ENCODE assay signal across 30 cellular contexts in the genomic region with DNA sequence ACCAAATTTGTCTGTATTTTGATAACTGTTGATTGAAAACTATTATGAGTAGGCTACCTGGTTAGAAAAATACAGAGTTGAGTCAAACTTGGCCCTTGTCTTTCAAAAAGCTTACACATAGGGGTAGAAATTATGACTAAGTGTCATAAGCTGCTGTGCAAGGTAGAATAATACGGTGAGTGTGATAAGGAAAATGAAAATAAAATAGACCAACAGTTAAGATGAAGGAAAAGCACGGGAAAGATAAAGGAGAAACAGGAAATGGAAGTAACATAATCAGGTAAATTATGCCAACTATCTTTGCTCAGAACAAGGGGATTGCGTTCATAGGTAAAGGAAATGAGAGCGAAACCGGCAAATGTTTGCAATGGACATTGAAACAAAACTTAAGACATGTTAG.
"Had no signal": no experiment of that assay in that cellular context is flagged by ENCODE, and none has a peak within 500 bp of the region (broad histone marks: within the 10 kb centered on the region; RNA-seq: fewer than 3 reads in every experiment).

No MANE protein-coding gene starts in this region.

- ATAC-seq: activated naive CD4-positive, alpha-beta T cell treated with anti-CD3 and anti-CD28 coated beads, Interleukin-2, amount 50 U/mL, for 72 hours; activated T-cell treated with anti-CD3 and anti-CD28 coated beads, Interleukin-2, amount 50 U/mL, for 72 hours; gastroesophageal sphincter; lower lobe of right lung; right lobe of liver; stimulated activated effector memory CD8-positive, alpha-beta T cell treated with anti-CD3 and anti-CD28 coated beads, Interleukin-12 subunit alpha, Interleukin-12 subunit beta, amount 100 ng/mL, for 72 hours; upper lobe of right lung had no signal

- H3K4me1 ChIP-seq: lower lobe of right lung, right lobe of liver, upper lobe of right lung had no signal

- H3K27ac Mint-ChIP-seq: activated naive CD4-positive, alpha-beta T cell treated with anti-CD3 and anti-CD28 coated beads, Interleukin-2, amount 50 U/mL, for 72 hours; activated T-cell treated with anti-CD3 and anti-CD28 coated beads, Interleukin-2, amount 50 U/mL, for 72 hours; brain; dendritic cell treated with granulocyte-macrophage colony-stimulating factor and Interleukin-4, amounts not matched to agents 40 ng/mL and 50 ng/mL, for 4 days; nephron; stimulated activated effector memory CD8-positive, alpha-beta T cell treated with anti-CD3 and anti-CD28 coated beads, Interleukin-12 subunit alpha, Interleukin-12 subunit beta, amount 100 ng/mL, for 72 hours; stimulated activated naive CD8-positive, alpha-beta T cell treated with anti-CD3 and anti-CD28 coated beads, Interleukin-15, Interleukin-2, amounts not matched to agents 100 ng/mL and 50 ng/mL, for 24 hours; T-helper 1 cell treated with Interleukin-12 subunit alpha and Interleukin-12 subunit beta and Interleukin-4 antibody, amounts not matched to agents 30 μg/mL and 1 μg/mL, for 36 hours had no signal

- H3K27me3 Mint-ChIP-seq: dendritic cell treated with granulocyte-macrophage colony-stimulating factor and Interleukin-4, amounts not matched to agents 40 ng/mL and 50 ng/mL, for 4 days; stimulated activated naive CD8-positive, alpha-beta T cell treated with anti-CD3 and anti-CD28 coated beads, Interleukin-15, Interleukin-2, amounts not matched to agents 100 ng/mL and 50 ng/mL, for 24 hours had no signal

- H3K27me3 ChIP-seq: gastroesophageal sphincter, neutrophil, right lobe of liver, thyroid gland, upper lobe of right lung had no signal

- H3K27ac ChIP-seq: gastroesophageal sphincter, lower lobe of right lung, neutrophil, right lobe of liver, thyroid gland, upper lobe of right lung, VCaP had no signal

- DNase-seq: activated CD4-positive, alpha-beta T cell treated with anti-CD3 and anti-CD28 coated beads for 4 hours; activated CD4-positive, alpha-beta T cell treated with anti-CD3 and anti-CD28 coated beads, Interleukin-2, amount 50 U/mL, for 4 hours; activated naive CD4-positive, alpha-beta T cell; activated T-cell treated with anti-CD3 and anti-CD28 coated beads for 4 hours; activated T-cell treated with anti-CD3 and anti-CD28 coated beads, Interleukin-2, amount 50 U/mL, for 72 hours; anterior cingulate cortex; central memory CD4-positive, alpha-beta T cell; effector CD4-positive, alpha-beta T cell; erythroblast; hippocampal formation; kidney; lower lobe of right lung; mesenchymal stem cell; right lobe of liver; stimulated activated CD4-positive, alpha-beta T cell treated with anti-CD3 and anti-CD28 coated beads, Interleukin-12 subunit alpha, Interleukin-12 subunit beta, amount 100 ng/mL, for 4 hours; stimulated activated CD4-positive, alpha-beta T cell treated with anti-CD3 and anti-CD28 coated beads, Interleukin-4, amount 100 ng/mL, for 24 hours; SW 1271; T-helper 9 cell; thyroid gland; upper lobe of right lung had no signal

- H3K36me3 ChIP-seq: gastroesophageal sphincter, lower lobe of right lung, neutrophil, right lobe of liver, thyroid gland, upper lobe of right lung had no signal

- H3K9me3 Mint-ChIP-seq: brain; dendritic cell treated with granulocyte-macrophage colony-stimulating factor and Interleukin-4, amounts not matched to agents 40 ng/mL and 50 ng/mL, for 4 days; nephron; T-helper 1 cell treated with Interleukin-12 subunit alpha and Interleukin-12 subunit beta and Interleukin-4 antibody, amounts not matched to agents 30 μg/mL and 1 μg/mL, for 36 hours had no signal

- H3K4me3 Mint-ChIP-seq: activated T-cell treated with anti-CD3 and anti-CD28 coated beads, Interleukin-2, amount 50 U/mL, for 72 hours; brain; dendritic cell treated with granulocyte-macrophage colony-stimulating factor and Interleukin-4, amounts not matched to agents 40 ng/mL and 50 ng/mL, for 4 days; nephron; stimulated activated effector memory CD8-positive, alpha-beta T cell treated with anti-CD3 and anti-CD28 coated beads, Interleukin-12 subunit alpha, Interleukin-12 subunit beta, amount 100 ng/mL, for 72 hours; stimulated activated naive CD8-positive, alpha-beta T cell treated with anti-CD3 and anti-CD28 coated beads, Interleukin-15, Interleukin-2, amounts not matched to agents 100 ng/mL and 50 ng/mL, for 24 hours; T-helper 1 cell treated with Interleukin-12 subunit alpha and Interleukin-12 subunit beta and Interleukin-4 antibody, amounts not matched to agents 30 μg/mL and 1 μg/mL, for 36 hours had no signal

- H3K4me1 Mint-ChIP-seq: stimulated activated effector memory CD8-positive, alpha-beta T cell treated with anti-CD3 and anti-CD28 coated beads, Interleukin-12 subunit alpha, Interleukin-12 subunit beta, amount 100 ng/mL, for 72 hours had no signal

- H3K36me3 Mint-ChIP-seq: activated naive CD4-positive, alpha-beta T cell treated with anti-CD3 and anti-CD28 coated beads, Interleukin-2, amount 50 U/mL, for 72 hours; brain; stimulated activated effector memory CD8-positive, alpha-beta T cell treated with anti-CD3 and anti-CD28 coated beads, Interleukin-12 subunit alpha, Interleukin-12 subunit beta, amount 100 ng/mL, for 72 hours had no signal

- H3K9me3 ChIP-seq: gastroesophageal sphincter, lower lobe of right lung, neutrophil, right lobe of liver, thyroid gland, upper lobe of right lung had no signal

- H3K4me3 ChIP-seq: gastroesophageal sphincter, lower lobe of right lung, right lobe of liver, thyroid gland, upper lobe of right lung had no signal
